21 cellular contexts compared by ENCODE assay signal in the genomic region with DNA sequence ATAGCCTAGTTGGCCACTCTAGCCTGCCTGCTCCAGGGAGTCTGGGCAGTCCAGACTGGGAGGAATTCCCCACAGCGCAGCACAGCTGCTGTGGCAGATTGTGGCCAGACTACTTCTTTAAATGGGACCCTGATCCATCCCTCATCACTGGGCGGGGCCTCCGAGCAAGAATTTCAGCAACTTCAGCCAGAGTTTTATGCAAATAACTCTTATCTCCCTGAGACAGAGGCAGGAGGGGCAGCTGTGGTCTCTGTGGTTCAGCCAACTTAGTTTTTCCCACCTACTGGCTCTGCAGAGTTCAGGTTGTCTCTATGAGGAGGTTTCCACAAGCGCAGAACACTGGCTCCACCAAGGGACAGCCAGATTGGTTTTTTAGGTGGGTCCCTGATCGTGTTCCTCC.
"Had no signal": no experiment of that assay in that cellular context is flagged by ENCODE, and none has a peak within 500 bp of the region (broad histone marks: within the 10 kb centered on the region; RNA-seq: fewer than 3 reads in every experiment).

No MANE protein-coding gene starts in this region.

- H3K27ac ChIP-seq: foreskin keratinocyte, neural progenitor cell, pancreas, thoracic aorta, uterus had no signal

- H3K4me1 Mint-ChIP-seq: activated naive CD8-positive, alpha-beta T cell treated with anti-CD3 and anti-CD28 coated beads, Interleukin-2, amount 10 ng/mL, durations not matched to agents 7 days and 5 days; immature natural killer cell; naive B cell; neural progenitor cell; stimulated activated effector memory CD8-positive, alpha-beta T cell treated with anti-CD3 and anti-CD28 coated beads, Interleukin-12 subunit alpha, Interleukin-12 subunit beta, amount 100 ng/mL, for 72 hours had no signal

- H3K27ac Mint-ChIP-seq: activated naive CD8-positive, alpha-beta T cell treated with anti-CD3 and anti-CD28 coated beads, Interleukin-2, amount 10 ng/mL, durations not matched to agents 7 days and 5 days; activated T-helper 1 cell treated with anti-CD3 and anti-CD28 coated beads, Interleukin-12 subunit alpha, Interleukin-12 subunit beta, Interleukin-2, Interleukin-4 antibody, amounts not matched to agents 30 ng/mL and 10 ng/mL and 1 ng/mL, durations not matched to agents 14 hours and 24 hours and 36 hours; immature natural killer cell; naive B cell; neural progenitor cell; stimulated activated effector memory CD8-positive, alpha-beta T cell treated with anti-CD3 and anti-CD28 coated beads, Interleukin-12 subunit alpha, Interleukin-12 subunit beta, amount 100 ng/mL, for 72 hours had no signal

- H3K9me3 Mint-ChIP-seq: neural progenitor cell had no signal

- H3K9me3 ChIP-seq: pancreas, thoracic aorta, uterus had no signal

- H3K27me3 Mint-ChIP-seq: activated naive CD8-positive, alpha-beta T cell treated with anti-CD3 and anti-CD28 coated beads, Interleukin-2, amount 10 ng/mL, durations not matched to agents 7 days and 5 days; naive B cell had no signal

- H3K4me2 ChIP-seq: neural progenitor cell had no signal

- H3K36me3 Mint-ChIP-seq: activated naive CD8-positive, alpha-beta T cell treated with anti-CD3 and anti-CD28 coated beads, Interleukin-2, amount 10 ng/mL, durations not matched to agents 7 days and 5 days; immature natural killer cell; naive B cell; neural progenitor cell had no signal

- H3K27me3 ChIP-seq: neural progenitor cell, pancreas, uterus had no signal

- H3K4me3 Mint-ChIP-seq: activated naive CD8-positive, alpha-beta T cell treated with anti-CD3 and anti-CD28 coated beads, Interleukin-2, amount 10 ng/mL, durations not matched to agents 7 days and 5 days; activated T-helper 1 cell treated with anti-CD3 and anti-CD28 coated beads, Interleukin-12 subunit alpha, Interleukin-12 subunit beta, Interleukin-2, Interleukin-4 antibody, amounts not matched to agents 30 ng/mL and 10 ng/mL and 1 ng/mL, durations not matched to agents 14 hours and 24 hours and 36 hours; immature natural killer cell; naive B cell; neural progenitor cell; stimulated activated effector memory CD8-positive, alpha-beta T cell treated with anti-CD3 and anti-CD28 coated beads, Interleukin-12 subunit alpha, Interleukin-12 subunit beta, amount 100 ng/mL, for 72 hours had no signal

- H3K4me1 ChIP-seq: foreskin keratinocyte, neural progenitor cell, pancreas, uterus had no signal

- ATAC-seq: foreskin keratinocyte; left colon; pancreas; stimulated activated effector memory CD8-positive, alpha-beta T cell treated with anti-CD3 and anti-CD28 coated beads, Interleukin-12 subunit alpha, Interleukin-12 subunit beta, amount 100 ng/mL, for 72 hours had no signal

- H3K36me3 ChIP-seq: neural progenitor cell, pancreas, thoracic aorta, uterus had no signal

- H2AFZ ChIP-seq: neural progenitor cell had no signal

- DNase-seq: activated CD4-positive, alpha-beta T cell treated with anti-CD3 and anti-CD28 coated beads, Interleukin-2, amount 50 U/mL, for 1 hour; activated CD4-positive, CD25-positive, alpha-beta regulatory T cell; activated CD8-positive, alpha-beta memory T cell treated with anti-CD3 and anti-CD28 coated beads for 24 hours; activated naive CD4-positive, alpha-beta T cell; activated naive CD8-positive, alpha-beta T cell treated with anti-CD3 and anti-CD28 coated beads, Interleukin-2, amount 10 ng/mL, durations not matched to agents 7 days and 5 days; aorta; cortex of kidney; effector CD4-positive, alpha-beta T cell; foreskin keratinocyte; head of caudate nucleus; immature natural killer cell; left colon; midbrain; naive B cell; pancreas; uterus had no signal

- H3K4me3 ChIP-seq: lung, neural progenitor cell, pancreas, thoracic aorta, uterus had no signal

- H3K9ac ChIP-seq: neural progenitor cell had no signal
